In genomic region chr1:1832151-1832550, GRCh38 we compare ENCODE assay signal across 16 cellular contexts. TPM values are rescaled to one million over a fixed set of nuclear protein-coding genes. Genes with fewer than 3 reads are reported as not detected.
DNase-seq lines count a peak whose midpoint lies in the region; ATAC-seq and TF ChIP-seq lines count a peak whose summit lies in the region.
"Had no signal": no experiment of that assay in that cellular context is flagged by ENCODE, and none has a peak within 500 bp of the region (broad histone marks: within the 10 kb centered on the region; RNA-seq: fewer than 3 reads in every experiment).

No MANE protein-coding gene starts in this region.

- H3K9me2 ChIP-seq in SU-DHL-6 (replicated peaks; ENCODE audit: insufficient read depth, low read length), result no peaks in the 10 kb centered on the region

- H3K27ac Mint-ChIP-seq in activated naive CD4-positive, alpha-beta T cell treated with anti-CD3 and anti-CD28 coated beads for 36 hours, result peak overlapping the region; percentile 63
- peak overlapping the region; percentile 78 for H3K27ac Mint-ChIP-seq in endothelial cell (ENCODE audit: unreplicated experiment)
- peak overlapping the region; percentile 68 for H3K27ac Mint-ChIP-seq in stimulated activated effector memory CD8-positive, alpha-beta T cell treated with anti-CD3 and anti-CD28 coated beads, Interleukin-12 subunit alpha, Interleukin-12 subunit beta, amount 100 ng/mL, for 72 hours

- H3K27me3 Mint-ChIP-seq in activated naive CD4-positive, alpha-beta T cell treated with anti-CD3 and anti-CD28 coated beads for 36 hours (ENCODE audit: low read depth), result no peaks in the 10 kb centered on the region
- peaks cover 2% of the 10 kb centered on the region for H3K27me3 Mint-ChIP-seq in endothelial cell (ENCODE audit: unreplicated experiment)

- 0 out of 2 replicates have a peak overlapping the region, but pooled peaks have one; percentile 59 for H3K9ac ChIP-seq in SU-DHL-6 (ENCODE audit: low read length)

- peaks cover 76% of the 10 kb centered on the region for H3K79me2 ChIP-seq in SU-DHL-6 (ENCODE audit: insufficient read depth, low read length)

- H3K4me2 ChIP-seq in SU-DHL-6 (ENCODE audit: low read depth, low read length, poor library complexity, severe bottlenecking), result no peak overlapping the region

- H3K4me3 ChIP-seq in SU-DHL-6 (ENCODE audit: insufficient read depth, low read length, poor library complexity, severe bottlenecking), result no peak overlapping the region
- H3K4me3 ChIP-seq: lower lobe of right lung, SJCRH30 had no signal

- H3K4me3 Mint-ChIP-seq in activated naive CD4-positive, alpha-beta T cell treated with anti-CD3 and anti-CD28 coated beads for 36 hours, result no peak overlapping the region
- no peak overlapping the region for H3K4me3 Mint-ChIP-seq in endothelial cell (ENCODE audit: unreplicated experiment)
- H3K4me3 Mint-ChIP-seq in stimulated activated effector memory CD8-positive, alpha-beta T cell treated with anti-CD3 and anti-CD28 coated beads, Interleukin-12 subunit alpha, Interleukin-12 subunit beta, amount 100 ng/mL, for 72 hours, result no peak overlapping the region

- TF ChIP-seq CTCF in SU-DHL-6 (IDR thresholded peaks at IDR 0.05; ENCODE audit: insufficient read depth, low read length, poor library complexity, severe bottlenecking) (no peak), endothelial cell (IDR thresholded peaks at IDR 0.05; ENCODE audit: unreplicated experiment) (no peak)

- H3K27ac ChIP-seq in SU-DHL-6 (ENCODE audit: low read depth, low read length), result peak overlapping the region; percentile 97
- H3K27ac ChIP-seq: lower lobe of right lung, SJCRH30 had no signal

- ATAC-seq in stimulated activated effector memory CD8-positive, alpha-beta T cell treated with anti-CD3 and anti-CD28 coated beads, Interleukin-12 subunit alpha, Interleukin-12 subunit beta, amount 100 ng/mL, for 72 hours, result no peak
- ATAC-seq: stimulated activated naive CD8-positive, alpha-beta T cell treated with anti-CD3 and anti-CD28 coated beads, Interleukin-15, Interleukin-2, amounts not matched to agents 100 U/mL and 50 U/mL, for 24 hours had no signal

- H3K27me3 ChIP-seq in SU-DHL-6 (ENCODE audit: low read length), result no peaks in the 10 kb centered on the region
- H3K27me3 ChIP-seq: SJCRH30 had no signal

- H3K4me1 Mint-ChIP-seq in activated naive CD4-positive, alpha-beta T cell treated with anti-CD3 and anti-CD28 coated beads for 36 hours (ENCODE audit: low read depth), result peaks cover 40% of the 10 kb centered on the region
- H3K4me1 Mint-ChIP-seq in endothelial cell (ENCODE audit: unreplicated experiment), result peaks cover 16% of the 10 kb centered on the region
- H3K4me1 Mint-ChIP-seq in stimulated activated effector memory CD8-positive, alpha-beta T cell treated with anti-CD3 and anti-CD28 coated beads, Interleukin-12 subunit alpha, Interleukin-12 subunit beta, amount 100 ng/mL, for 72 hours, result peaks cover 53% of the 10 kb centered on the region

- CTCF ChIA-PET in activated naive CD4-positive, alpha-beta T cell treated with anti-CD3 and anti-CD28 coated beads for 36 hours (lab: Charles Lee), result interaction anchor here (0.6 to 1.3 kb wide), 3 partner anchors 10 to 70 kb away, joined by 3 to 4 read pairs (median 3); no protein-coding TSS in a partner anchor

- H2AFZ ChIP-seq in SU-DHL-6 (ENCODE audit: low read depth, low read length, severe bottlenecking), result no peak overlapping the region

- no peaks in the 10 kb centered on the region for H4K20me1 ChIP-seq in SU-DHL-6 (ENCODE audit: low read depth, low read length)

- H3K36me3 ChIP-seq in SU-DHL-6 (ENCODE audit: low read length), result 0 out of 2 replicates have a peak, but pooled peaks cover 9% of the 10 kb centered on the region

- H3K36me3 Mint-ChIP-seq in activated naive CD4-positive, alpha-beta T cell treated with anti-CD3 and anti-CD28 coated beads for 36 hours (ENCODE audit: low read depth), result peaks cover 3% of the 10 kb centered on the region
- peaks cover 29% of the 10 kb centered on the region for H3K36me3 Mint-ChIP-seq in endothelial cell (ENCODE audit: low read depth, unreplicated experiment)
- H3K36me3 Mint-ChIP-seq in stimulated activated effector memory CD8-positive, alpha-beta T cell treated with anti-CD3 and anti-CD28 coated beads, Interleukin-12 subunit alpha, Interleukin-12 subunit beta, amount 100 ng/mL, for 72 hours, result peaks cover 95% of the 10 kb centered on the region

- no peak for DNase-seq in activated naive CD4-positive, alpha-beta T cell treated with anti-CD3 and anti-CD28 coated beads for 36 hours
- no peak for DNase-seq in activated naive CD4-positive, alpha-beta T cell treated with anti-CD3 and anti-CD28 coated beads, Interleukin-2, amount 50 U/mL, for 16 hours
- DNase-seq in endothelial cell (ENCODE audit: low spot score), result no peak
- no peak for DNase-seq in stimulated activated effector memory CD8-positive, alpha-beta T cell treated with anti-CD3 and anti-CD28 coated beads, Interleukin-12 subunit alpha, Interleukin-12 subunit beta, amount 100 ng/mL, for 72 hours (ENCODE audit: low spot score in 2 of 2)
- no peak for DNase-seq in OCI-M2 (lab: John Stamatoyannopoulos, UW; ENCODE audit: unreplicated experiment)
- DNase-seq in NCI-H2196 (lab: John Stamatoyannopoulos, UW; ENCODE audit: unreplicated experiment), result no peak
- DNase-seq in iPS-NIHi11 (ENCODE audit: low spot score), result no peak
- DNase-seq: ACHN; DMS 273 treated with DMSO at 0.1 percent for 48 hours; effector CD4-positive, alpha-beta T cell; lower lobe of right lung; NCI-H2227 treated with DMSO at 0.1 percent for 48 hours; nucleus accumbens; SJCRH30; stimulated activated naive CD8-positive, alpha-beta T cell treated with anti-CD3 and anti-CD28 coated beads, Interleukin-15, Interleukin-2, amounts not matched to agents 100 U/mL and 50 U/mL, for 24 hours had no signal

- no peaks in the 10 kb centered on the region for H3K9me3 ChIP-seq in SU-DHL-6 (ENCODE audit: insufficient read depth, low read length)
- H3K9me3 ChIP-seq: lower lobe of right lung, SJCRH30 had no signal

- H3F3A ChIP-seq in SU-DHL-6 (ENCODE audit: insufficient read depth), result peaks cover 44% of the 10 kb centered on the region

- intact Hi-C loops in activated naive CD4-positive, alpha-beta T cell treated with anti-CD3 and anti-CD28 coated beads for 36 hours (cut with micrococcal nuclease), result no loop called here

- no peaks in the 10 kb centered on the region for H3K9me3 Mint-ChIP-seq in activated naive CD4-positive, alpha-beta T cell treated with anti-CD3 and anti-CD28 coated beads for 36 hours
- H3K9me3 Mint-ChIP-seq in endothelial cell (ENCODE audit: unreplicated experiment), result no peaks in the 10 kb centered on the region
- no peaks in the 10 kb centered on the region for H3K9me3 Mint-ChIP-seq in stimulated activated effector memory CD8-positive, alpha-beta T cell treated with anti-CD3 and anti-CD28 coated beads, Interleukin-12 subunit alpha, Interleukin-12 subunit beta, amount 100 ng/mL, for 72 hours

RNA-seq across cellular contexts. Expression of gene NADK, which starts 53.9 kb away (rescaled TPM):
- total RNA-seq in activated naive CD4-positive, alpha-beta T cell treated with anti-CD3 and anti-CD28 coated beads for 36 hours, result 10 to 100 TPM; 42.1 to 43.6 TPM
- total RNA-seq in endothelial cell (ENCODE audit: unreplicated experiment), result 85.4 TPM

RNA-seq across cellular contexts. Expression of gene GNB1, which starts 58.7 kb away (rescaled TPM):
- 100 to 1,000 TPM; 326 to 351 TPM for total RNA-seq in activated naive CD4-positive, alpha-beta T cell treated with anti-CD3 and anti-CD28 coated beads for 36 hours
- 427 TPM for total RNA-seq in endothelial cell (ENCODE audit: unreplicated experiment)
